In the genomic region with DNA sequence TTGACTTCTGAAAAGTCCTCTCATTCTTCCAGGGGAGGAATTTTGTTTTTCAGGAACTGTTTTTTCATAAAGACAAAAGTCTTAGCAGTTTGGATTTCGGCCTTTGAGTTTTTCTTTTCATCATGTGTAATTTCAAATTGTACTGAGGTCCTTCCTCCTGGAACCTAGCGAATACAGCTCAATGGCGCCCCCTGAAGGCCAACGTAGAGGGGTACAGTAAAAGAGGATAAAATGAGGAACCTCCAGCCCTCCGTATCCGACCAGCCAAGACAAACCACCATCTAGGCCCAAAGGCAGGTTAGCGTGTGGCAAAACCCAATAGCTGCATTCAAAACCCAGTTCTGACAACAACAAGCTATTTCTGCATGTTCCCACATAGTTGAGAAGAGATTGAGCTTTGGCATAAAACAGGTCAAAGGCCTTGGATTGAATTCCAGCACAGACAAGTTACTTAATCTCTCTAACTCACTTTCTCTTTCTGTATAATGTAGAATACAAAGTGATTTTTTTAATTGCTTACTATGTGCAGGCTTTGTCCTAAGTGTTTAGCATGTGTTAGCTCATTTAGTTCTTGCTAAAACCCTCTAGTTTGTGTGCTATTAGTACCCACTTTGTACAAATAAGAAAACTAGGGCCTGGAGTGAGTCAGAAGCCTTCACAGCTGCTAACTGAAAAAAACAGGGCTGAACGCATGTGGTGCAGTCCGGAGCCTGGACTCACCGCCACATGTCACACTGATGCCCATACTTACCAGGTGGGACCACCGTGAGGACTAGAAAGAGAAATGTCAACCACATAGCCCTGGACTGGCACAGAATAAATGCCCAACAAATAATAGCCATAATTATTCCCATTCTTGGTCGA, we compare ENCODE assay signal across 8 cellular contexts. TPM values are rescaled to one million over a fixed set of nuclear protein-coding genes. Genes with fewer than 3 reads are reported as not detected.
DNase-seq lines count a peak whose midpoint lies in the region; ATAC-seq and TF ChIP-seq lines count a peak whose summit lies in the region.

No MANE protein-coding gene starts in this region.

- H3K27ac Mint-ChIP-seq in GM23338: no peak overlapping the region
- peak overlapping the region; percentile 46 to 94 for H3K27ac Mint-ChIP-seq in activated naive CD4-positive, alpha-beta T cell treated with anti-CD3 and anti-CD28 coated beads, Interleukin-2, amount 50 U/mL, for 72 hours

- H3K4me3 Mint-ChIP-seq in GM23338: no peak overlapping the region

- H3K4me3 ChIP-seq in GM23338 (no peak overlapping the region), psoas muscle (no peak overlapping the region), uterus (no peak overlapping the region)

- H3K9me3 ChIP-seq in psoas muscle (no peaks in the 10 kb centered on the region), uterus (no peaks in the 10 kb centered on the region)

- no peaks in the 10 kb centered on the region for H3K36me3 Mint-ChIP-seq in GM23338 (ENCODE audit: low read depth)
- H3K36me3 Mint-ChIP-seq in activated naive CD4-positive, alpha-beta T cell treated with anti-CD3 and anti-CD28 coated beads, Interleukin-2, amount 50 U/mL, for 72 hours: peaks cover 0 to 4% of the 10 kb centered on the region in 2 donors

- intact Hi-C loops in Right ventricle myocardium superior (cut with DNase I) (loop anchor here (2.0 to 5.0 kb wide), 3 partner anchors 202 to 458 kb away; no protein-coding TSS in a partner anchor), psoas muscle (cut with DNase I) (loop anchor here (1.0 to 10.0 kb wide), 6 partner anchors 148 to 596 kb away; no protein-coding TSS in a partner anchor), uterus (cut with DNase I; ENCODE audit: low total_unique reads) (no loop called here)

- H3K27me3 ChIP-seq in GM23338 (ENCODE audit: insufficient read depth) (no peaks in the 10 kb centered on the region), psoas muscle (ENCODE audit: insufficient read depth in 3 of 3, low read length in 2 of 3) (no peaks in the 10 kb centered on the region), uterus (no peaks in the 10 kb centered on the region)

- no peak overlapping the region for H3K27ac ChIP-seq in GM23338 (ENCODE audit: low read depth)
- no peak overlapping the region for H3K27ac ChIP-seq in psoas muscle
- H3K27ac ChIP-seq in uterus: peak overlapping the region; percentile 21 to 25

- peaks cover 17% of the 10 kb centered on the region for H3K4me1 Mint-ChIP-seq in GM23338

- no peaks in the 10 kb centered on the region for H3K9me2 ChIP-seq in GM23338 (ENCODE audit: insufficient read depth)

- no peaks in the 10 kb centered on the region for H4K20me1 ChIP-seq in GM23338 (replicated peaks; ENCODE audit: insufficient read depth)

- TF ChIP-seq CTCF in GM23338 (conservative IDR thresholded peaks at IDR 0.05; ENCODE audit: low read depth in 2 of 2) (peak; percentile 96 to 97), psoas muscle (IDR thresholded peaks at IDR 0.05) (peak; percentile 92), uterus (IDR thresholded peaks at IDR 0.05) (peak; percentile 82 to 92 (median 88))

- peak; percentile 81 for ATAC-seq in GM23338
- peak; percentile 96 for ATAC-seq in SK-N-SH treated with all-trans-retinoic acid at 6 μM for 48 hours
- peak; percentile 72 to 73 for ATAC-seq in activated naive CD4-positive, alpha-beta T cell treated with anti-CD3 and anti-CD28 coated beads, Interleukin-2, amount 50 U/mL, for 72 hours
- peak; percentile 97 for ATAC-seq in Right ventricle myocardium superior (ENCODE audit: poor library complexity)
- ATAC-seq in psoas muscle: peak; percentile 89 to 98 (median 92)

- H3K27me3 Mint-ChIP-seq in GM23338 (ENCODE audit: insufficient read depth, low read depth, poor library complexity): peaks cover 9% of the 10 kb centered on the region

- 31 to 42% (median 35%) methylated on average over 12 of the region's 12 CpGs for WGBS in psoas muscle, 3 donors

- H2AFZ ChIP-seq in GM23338: no peak overlapping the region

- H3K4me1 ChIP-seq in GM23338 (ENCODE audit: insufficient read depth) (peaks cover 7% of the 10 kb centered on the region), psoas muscle (peaks cover 10% of the 10 kb centered on the region), uterus (no peaks in the 10 kb centered on the region)

- H3K4me2 ChIP-seq in GM23338: no peak overlapping the region

- H3K36me3 ChIP-seq in GM23338 (ENCODE audit: insufficient read depth) (no peaks in the 10 kb centered on the region), psoas muscle (ENCODE audit: insufficient read depth in 1 of 2, low read depth in 1 of 2) (no peaks in the 10 kb centered on the region), uterus (no peaks in the 10 kb centered on the region)

- no peaks in the 10 kb centered on the region for H3K9me3 Mint-ChIP-seq in GM23338
- H3K9me3 Mint-ChIP-seq in activated naive CD4-positive, alpha-beta T cell treated with anti-CD3 and anti-CD28 coated beads, Interleukin-2, amount 50 U/mL, for 72 hours: peaks cover 0 to 7% of the 10 kb centered on the region in 2 donors

- TF ChIP-seq POLR2A in uterus (IDR thresholded peaks at IDR 0.05): peak in 1 of 2 donors; percentile 14

- no peaks in the 10 kb centered on the region for H3F3A ChIP-seq in GM23338 (replicated peaks; ENCODE audit: low read depth)

- DNase-seq in EL (peak; percentile 86), GM23338 (ENCODE audit: low spot score) (peak; percentile 85), LoVo (ENCODE audit: low spot score) (peak; percentile 62), Right ventricle myocardium superior (peak; percentile 89), psoas muscle (peak; percentile 89 to 93), uterus (peak; percentile 89)
- DNase-seq in activated naive CD4-positive, alpha-beta T cell treated with anti-CD3 and anti-CD28 coated beads, Interleukin-2, amount 50 U/mL, for 72 hours (ENCODE audit: low spot score in 2 of 2): peak; percentile 83 to 93

- H3K79me2 ChIP-seq in GM23338 (replicated peaks; ENCODE audit: insufficient read depth): no peaks in the 10 kb centered on the region

TF ChIP-seq in GM23338, 12 proteins besides CTCF, POLR2A, EP300 and RAD21 (continues in another document):
- TF ChIP-seq NANOG (IDR thresholded peaks at IDR 0.05; ENCODE audit: borderline replicate concordance) (no peak), EZH2phosphoT487 (IDR thresholded peaks at IDR 0.05; ENCODE audit: unreplicated experiment) (no peak), JUNB (IDR thresholded peaks at IDR 0.05; ENCODE audit: unreplicated experiment) (no peak)
- TF ChIP-seq, protein P1, sequence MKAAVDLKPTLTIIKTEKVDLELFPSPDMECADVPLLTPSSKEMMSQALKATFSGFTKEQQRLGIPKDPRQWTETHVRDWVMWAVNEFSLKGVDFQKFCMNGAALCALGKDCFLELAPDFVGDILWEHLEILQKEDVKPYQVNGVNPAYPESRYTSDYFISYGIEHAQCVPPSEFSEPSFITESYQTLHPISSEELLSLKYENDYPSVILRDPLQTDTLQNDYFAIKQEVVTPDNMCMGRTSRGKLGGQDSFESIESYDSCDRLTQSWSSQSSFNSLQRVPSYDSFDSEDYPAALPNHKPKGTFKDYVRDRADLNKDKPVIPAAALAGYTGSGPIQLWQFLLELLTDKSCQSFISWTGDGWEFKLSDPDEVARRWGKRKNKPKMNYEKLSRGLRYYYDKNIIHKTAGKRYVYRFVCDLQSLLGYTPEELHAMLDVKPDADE (IDR thresholded peaks at IDR 0.05): no peak

TF ChIP-seq in SK-N-SH treated with all-trans-retinoic acid at 6 μM for 48 hours, 23 proteins besides CTCF, POLR2A, EP300 and RAD21 (continues in another document):
- TF ChIP-seq RARB (CRISPR knock-in tag; IDR thresholded peaks at IDR 0.05): no peak
- TF ChIP-seq BACH2 (CRISPR knock-in tag; IDR thresholded peaks at IDR 0.05; ENCODE audit: borderline replicate concordance): no peak
- TF ChIP-seq, protein P2, sequence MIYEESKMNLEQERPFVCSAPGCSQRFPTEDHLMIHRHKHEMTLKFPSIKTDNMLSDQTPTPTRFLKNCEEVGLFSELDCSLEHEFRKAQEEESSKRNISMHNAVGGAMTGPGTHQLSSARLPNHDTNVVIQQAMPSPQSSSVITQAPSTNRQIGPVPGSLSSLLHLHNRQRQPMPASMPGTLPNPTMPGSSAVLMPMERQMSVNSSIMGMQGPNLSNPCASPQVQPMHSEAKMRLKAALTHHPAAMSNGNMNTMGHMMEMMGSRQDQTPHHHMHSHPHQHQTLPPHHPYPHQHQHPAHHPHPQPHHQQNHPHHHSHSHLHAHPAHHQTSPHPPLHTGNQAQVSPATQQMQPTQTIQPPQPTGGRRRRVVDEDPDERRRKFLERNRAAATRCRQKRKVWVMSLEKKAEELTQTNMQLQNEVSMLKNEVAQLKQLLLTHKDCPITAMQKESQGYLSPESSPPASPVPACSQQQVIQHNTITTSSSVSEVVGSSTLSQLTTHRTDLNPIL (CRISPR knock-in tag; IDR thresholded peaks at IDR 0.05; ENCODE audit: low read depth): no peak
- no peak for TF ChIP-seq ZC3H10 (CRISPR knock-in tag; IDR thresholded peaks at IDR 0.05)
- TF ChIP-seq, protein P3, sequence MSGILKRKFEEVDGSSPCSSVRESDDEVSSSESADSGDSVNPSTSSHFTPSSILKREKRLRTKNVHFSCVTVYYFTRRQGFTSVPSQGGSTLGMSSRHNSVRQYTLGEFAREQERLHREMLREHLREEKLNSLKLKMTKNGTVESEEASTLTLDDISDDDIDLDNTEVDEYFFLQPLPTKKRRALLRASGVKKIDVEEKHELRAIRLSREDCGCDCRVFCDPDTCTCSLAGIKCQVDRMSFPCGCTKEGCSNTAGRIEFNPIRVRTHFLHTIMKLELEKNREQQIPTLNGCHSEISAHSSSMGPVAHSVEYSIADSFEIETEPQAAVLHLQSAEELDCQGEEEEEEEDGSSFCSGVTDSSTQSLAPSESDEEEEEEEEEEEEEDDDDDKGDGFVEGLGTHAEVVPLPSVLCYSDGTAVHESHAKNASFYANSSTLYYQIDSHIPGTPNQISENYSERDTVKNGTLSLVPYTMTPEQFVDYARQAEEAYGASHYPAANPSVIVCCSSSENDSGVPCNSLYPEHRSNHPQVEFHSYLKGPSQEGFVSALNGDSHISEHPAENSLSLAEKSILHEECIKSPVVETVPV (CRISPR knock-in tag; IDR thresholded peaks at IDR 0.05): no peak

RNA-seq across cellular contexts. Expression of a gene that starts 43.2 kb away (rescaled TPM):
- 49.0 and 52.6 TPM in 2 replicates for total RNA-seq in GM23338 (2014; rRNA removed; shearing (Covaris generic))
- polyA plus RNA-seq in GM23338 (2016; fragmentation: Nextera tagmentation; extraction: Ambion mirVana): 25.2 and 25.6 TPM in 2 replicates
- 100 to 1,000 TPM; 176 to 461 TPM for total RNA-seq in activated naive CD4-positive, alpha-beta T cell treated with anti-CD3 and anti-CD28 coated beads, Interleukin-2, amount 50 U/mL, for 72 hours
- 45.6 TPM for total RNA-seq in Right ventricle myocardium superior
- total RNA-seq in psoas muscle: 10 to 100 TPM; 19.3 to 32.4 (median 27.1) TPM
- 10 to 100 TPM in 2 of 3 donors, 1 to 10 TPM in 1; 8.5 to 13.9 (median 12.6) TPM for polyA plus RNA-seq in psoas muscle
- total RNA-seq in uterus: 10 to 100 TPM; 24.1 to 80.9 (median 58.3) TPM

Comparison
In these comparisons a context has a peak if more than half of its experiments do, and no peak if none do; other contexts are left out.
1. H3K27ac ChIP-seq: peak in uterus (2 of 2); none in GM23338 (single experiment) and psoas muscle (single experiment).
2. Peak in every context shown above with its lines, with median percentiles within 50 percentile points of each other: DNase-seq, ATAC-seq and CTCF ChIP-seq.